1 cellular context compared by ENCODE assay signal in the genomic region with DNA sequence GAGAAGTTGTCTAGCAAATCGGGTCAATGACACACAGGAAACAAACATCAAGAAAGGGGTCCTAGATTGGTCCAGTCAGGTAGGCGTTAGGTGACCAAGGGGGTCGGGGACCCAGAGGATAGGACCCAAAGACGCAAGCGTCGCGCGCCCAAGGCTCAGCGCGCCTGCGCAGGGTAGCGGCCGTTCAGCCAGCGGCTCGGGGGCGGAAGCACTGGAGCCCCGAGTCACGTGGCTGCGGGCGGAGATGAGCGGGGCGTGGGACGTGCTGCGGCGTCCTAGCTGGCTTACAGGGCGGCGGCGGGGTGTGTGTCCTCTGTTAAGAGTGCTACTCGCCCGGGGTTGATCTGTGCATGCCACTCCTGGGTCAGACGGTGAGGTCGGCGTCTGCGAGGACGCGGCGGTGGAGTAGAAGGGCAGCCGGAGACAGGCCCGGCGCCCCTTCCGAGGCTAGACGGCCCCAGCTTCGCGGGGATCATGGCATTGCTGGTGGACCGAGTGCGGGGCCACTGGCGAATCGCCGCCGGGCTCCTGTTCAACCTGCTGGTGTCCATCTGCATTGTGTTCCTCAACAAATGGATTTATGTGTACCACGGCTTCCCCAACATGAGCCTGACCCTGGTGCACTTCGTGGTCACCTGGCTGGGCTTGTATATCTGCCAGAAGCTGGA.
TF ChIP-seq lines count a peak whose summit lies in the region.

A gene (plus strand): TSS at position 273 of the 668 bp plus-strand sequence. CDS start 202 bp downstream, at position 475.

TF ChIP-seq in K562, 482 proteins besides CTCF, POLR2A, EP300 and RAD21 (continued from another document and continues in another):
- TF ChIP-seq, protein P1, sequence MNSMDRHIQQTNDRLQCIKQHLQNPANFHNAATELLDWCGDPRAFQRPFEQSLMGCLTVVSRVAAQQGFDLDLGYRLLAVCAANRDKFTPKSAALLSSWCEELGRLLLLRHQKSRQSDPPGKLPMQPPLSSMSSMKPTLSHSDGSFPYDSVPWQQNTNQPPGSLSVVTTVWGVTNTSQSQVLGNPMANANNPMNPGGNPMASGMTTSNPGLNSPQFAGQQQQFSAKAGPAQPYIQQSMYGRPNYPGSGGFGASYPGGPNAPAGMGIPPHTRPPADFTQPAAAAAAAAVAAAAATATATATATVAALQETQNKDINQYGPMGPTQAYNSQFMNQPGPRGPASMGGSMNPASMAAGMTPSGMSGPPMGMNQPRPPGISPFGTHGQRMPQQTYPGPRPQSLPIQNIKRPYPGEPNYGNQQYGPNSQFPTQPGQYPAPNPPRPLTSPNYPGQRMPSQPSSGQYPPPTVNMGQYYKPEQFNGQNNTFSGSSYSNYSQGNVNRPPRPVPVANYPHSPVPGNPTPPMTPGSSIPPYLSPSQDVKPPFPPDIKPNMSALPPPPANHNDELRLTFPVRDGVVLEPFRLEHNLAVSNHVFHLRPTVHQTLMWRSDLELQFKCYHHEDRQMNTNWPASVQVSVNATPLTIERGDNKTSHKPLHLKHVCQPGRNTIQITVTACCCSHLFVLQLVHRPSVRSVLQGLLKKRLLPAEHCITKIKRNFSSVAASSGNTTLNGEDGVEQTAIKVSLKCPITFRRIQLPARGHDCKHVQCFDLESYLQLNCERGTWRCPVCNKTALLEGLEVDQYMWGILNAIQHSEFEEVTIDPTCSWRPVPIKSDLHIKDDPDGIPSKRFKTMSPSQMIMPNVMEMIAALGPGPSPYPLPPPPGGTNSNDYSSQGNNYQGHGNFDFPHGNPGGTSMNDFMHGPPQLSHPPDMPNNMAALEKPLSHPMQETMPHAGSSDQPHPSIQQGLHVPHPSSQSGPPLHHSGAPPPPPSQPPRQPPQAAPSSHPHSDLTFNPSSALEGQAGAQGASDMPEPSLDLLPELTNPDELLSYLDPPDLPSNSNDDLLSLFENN (IDR thresholded peaks at IDR 0.05; ENCODE audit: low read depth in 2 of 2, low read length in 2 of 2) = no peak
- TF ChIP-seq EP400 (IDR thresholded peaks at IDR 0.05) (peak; percentile 77), ZNF175 (CRISPR knock-in tag; IDR thresholded peaks at IDR 0.05; ENCODE audit: low read depth) (no peak), HNRNPL (IDR thresholded peaks at IDR 0.05; ENCODE audit: low read depth, low read length) (peak; percentile 17; the same call in 1 of the 2 replicates), CCNT2 (IDR thresholded peaks at IDR 0.05; ENCODE audit: borderline replicate concordance, extremely low read depth, insufficient read length, low read depth, low read length) (peak; percentile 93), MCM5 (IDR thresholded peaks at IDR 0.05; ENCODE audit: low read depth) (no peak), ZNF347 (CRISPR knock-in tag; IDR thresholded peaks at IDR 0.05; ENCODE audit: low read depth) (no peak), ZNF224 (CRISPR knock-in tag; IDR thresholded peaks at IDR 0.05) (no peak), HDAC1 (IDR thresholded peaks at IDR 0.05) (peak in 1 of 2 experiments; percentile 86; a peak in 2 of 4 replicates), ZBTB17 (CRISPR knock-in tag; IDR thresholded peaks at IDR 0.05) (peak; percentile 72), BCL6 (CRISPR knock-in tag; IDR thresholded peaks at IDR 0.05) (no peak), YY1 (IDR thresholded peaks at IDR 0.05; ENCODE audit: borderline replicate concordance in 1 of 3, control insufficient read depth in 1 of 3, extremely low read depth in 1 of 3, insufficient read depth in 3 of 3, insufficient read length in 1 of 3, insufficient replicate concordance in 2 of 3, low read depth in 1 of 3, low read length in 2 of 3) (peak in 2 of 3 experiments; percentile 59 to 68), BRD9 (IDR thresholded peaks at IDR 0.05; ENCODE audit: low read depth, partially characterized antibody) (no peak), ILF3 (IDR thresholded peaks at IDR 0.05; ENCODE audit: borderline replicate concordance) (no peak), ZNF77 (CRISPR knock-in tag; IDR thresholded peaks at IDR 0.05) (no peak), ATF7 (IDR thresholded peaks at IDR 0.05) (peak; percentile 75; the same call in 1 of the 2 replicates), ZNF589 (CRISPR knock-in tag; IDR thresholded peaks at IDR 0.05; ENCODE audit: low read depth) (peak; percentile 68; the same call in 1 of the 2 replicates), CBFA2T3 (IDR thresholded peaks at IDR 0.05) (no peak; the same call in 1 of the 2 replicates), SETDB1 (IDR thresholded peaks at IDR 0.05; ENCODE audit: low read length) (peak; percentile 32), TAF15 (IDR thresholded peaks at IDR 0.05; ENCODE audit: low read depth, low read length) (no peak), STAG1 (CRISPR knock-in tag; IDR thresholded peaks at IDR 0.05; ENCODE audit: borderline replicate concordance) (no peak), OTX1 (CRISPR knock-in tag; IDR thresholded peaks at IDR 0.05) (0 out of 2 replicates have a peak, but pooled peaks have one; percentile 34), ZNF551 (CRISPR knock-in tag; IDR thresholded peaks at IDR 0.05) (no peak), ZNF140 (CRISPR knock-in tag; IDR thresholded peaks at IDR 0.05) (no peak), TFAM (CRISPR knock-in tag; conservative IDR thresholded peaks at IDR 0.05) (no peak), NCOA6 (IDR thresholded peaks at IDR 0.05) (peak; percentile 52; the same call in 1 of the 2 replicates)
- TF ChIP-seq, protein P2, sequence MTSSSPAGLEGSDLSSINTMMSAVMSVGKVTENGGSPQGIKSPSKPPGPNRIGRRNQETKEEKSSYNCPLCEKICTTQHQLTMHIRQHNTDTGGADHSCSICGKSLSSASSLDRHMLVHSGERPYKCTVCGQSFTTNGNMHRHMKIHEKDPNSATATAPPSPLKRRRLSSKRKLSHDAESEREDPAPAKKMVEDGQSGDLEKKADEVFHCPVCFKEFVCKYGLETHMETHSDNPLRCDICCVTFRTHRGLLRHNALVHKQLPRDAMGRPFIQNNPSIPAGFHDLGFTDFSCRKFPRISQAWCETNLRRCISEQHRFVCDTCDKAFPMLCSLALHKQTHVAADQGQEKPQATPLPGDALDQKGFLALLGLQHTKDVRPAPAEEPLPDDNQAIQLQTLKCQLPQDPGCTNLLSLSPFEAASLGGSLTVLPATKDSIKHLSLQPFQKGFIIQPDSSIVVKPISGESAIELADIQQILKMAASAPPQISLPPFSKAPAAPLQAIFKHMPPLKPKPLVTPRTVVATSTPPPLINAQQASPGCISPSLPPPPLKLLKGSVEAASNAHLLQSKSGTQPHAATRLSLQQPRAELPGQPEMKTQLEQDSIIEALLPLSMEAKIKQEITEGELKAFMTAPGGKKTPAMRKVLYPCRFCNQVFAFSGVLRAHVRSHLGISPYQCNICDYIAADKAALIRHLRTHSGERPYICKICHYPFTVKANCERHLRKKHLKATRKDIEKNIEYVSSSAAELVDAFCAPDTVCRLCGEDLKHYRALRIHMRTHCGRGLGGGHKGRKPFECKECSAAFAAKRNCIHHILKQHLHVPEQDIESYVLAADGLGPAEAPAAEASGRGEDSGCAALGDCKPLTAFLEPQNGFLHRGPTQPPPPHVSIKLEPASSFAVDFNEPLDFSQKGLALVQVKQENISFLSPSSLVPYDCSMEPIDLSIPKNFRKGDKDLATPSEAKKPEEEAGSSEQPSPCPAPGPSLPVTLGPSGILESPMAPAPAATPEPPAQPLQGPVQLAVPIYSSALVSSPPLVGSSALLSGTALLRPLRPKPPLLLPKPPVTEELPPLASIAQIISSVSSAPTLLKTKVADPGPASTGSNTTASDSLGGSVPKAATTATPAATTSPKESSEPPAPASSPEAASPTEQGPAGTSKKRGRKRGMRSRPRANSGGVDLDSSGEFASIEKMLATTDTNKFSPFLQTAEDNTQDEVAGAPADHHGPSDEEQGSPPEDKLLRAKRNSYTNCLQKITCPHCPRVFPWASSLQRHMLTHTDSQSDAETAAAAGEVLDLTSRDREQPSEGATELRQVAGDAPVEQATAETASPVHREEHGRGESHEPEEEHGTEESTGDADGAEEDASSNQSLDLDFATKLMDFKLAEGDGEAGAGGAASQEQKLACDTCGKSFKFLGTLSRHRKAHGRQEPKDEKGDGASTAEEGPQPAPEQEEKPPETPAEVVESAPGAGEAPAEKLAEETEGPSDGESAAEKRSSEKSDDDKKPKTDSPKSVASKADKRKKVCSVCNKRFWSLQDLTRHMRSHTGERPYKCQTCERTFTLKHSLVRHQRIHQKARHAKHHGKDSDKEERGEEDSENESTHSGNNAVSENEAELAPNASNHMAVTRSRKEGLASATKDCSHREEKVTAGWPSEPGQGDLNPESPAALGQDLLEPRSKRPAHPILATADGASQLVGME (CRISPR knock-in tag; IDR thresholded peaks at IDR 0.05) = no peak
- TF ChIP-seq, protein P3, sequence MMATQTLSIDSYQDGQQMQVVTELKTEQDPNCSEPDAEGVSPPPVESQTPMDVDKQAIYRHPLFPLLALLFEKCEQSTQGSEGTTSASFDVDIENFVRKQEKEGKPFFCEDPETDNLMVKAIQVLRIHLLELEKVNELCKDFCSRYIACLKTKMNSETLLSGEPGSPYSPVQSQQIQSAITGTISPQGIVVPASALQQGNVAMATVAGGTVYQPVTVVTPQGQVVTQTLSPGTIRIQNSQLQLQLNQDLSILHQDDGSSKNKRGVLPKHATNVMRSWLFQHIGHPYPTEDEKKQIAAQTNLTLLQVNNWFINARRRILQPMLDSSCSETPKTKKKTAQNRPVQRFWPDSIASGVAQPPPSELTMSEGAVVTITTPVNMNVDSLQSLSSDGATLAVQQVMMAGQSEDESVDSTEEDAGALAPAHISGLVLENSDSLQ (IDR thresholded peaks at IDR 0.05) = peak; percentile 27; the same call in 1 of the 2 replicates
- TF ChIP-seq, protein P4, sequence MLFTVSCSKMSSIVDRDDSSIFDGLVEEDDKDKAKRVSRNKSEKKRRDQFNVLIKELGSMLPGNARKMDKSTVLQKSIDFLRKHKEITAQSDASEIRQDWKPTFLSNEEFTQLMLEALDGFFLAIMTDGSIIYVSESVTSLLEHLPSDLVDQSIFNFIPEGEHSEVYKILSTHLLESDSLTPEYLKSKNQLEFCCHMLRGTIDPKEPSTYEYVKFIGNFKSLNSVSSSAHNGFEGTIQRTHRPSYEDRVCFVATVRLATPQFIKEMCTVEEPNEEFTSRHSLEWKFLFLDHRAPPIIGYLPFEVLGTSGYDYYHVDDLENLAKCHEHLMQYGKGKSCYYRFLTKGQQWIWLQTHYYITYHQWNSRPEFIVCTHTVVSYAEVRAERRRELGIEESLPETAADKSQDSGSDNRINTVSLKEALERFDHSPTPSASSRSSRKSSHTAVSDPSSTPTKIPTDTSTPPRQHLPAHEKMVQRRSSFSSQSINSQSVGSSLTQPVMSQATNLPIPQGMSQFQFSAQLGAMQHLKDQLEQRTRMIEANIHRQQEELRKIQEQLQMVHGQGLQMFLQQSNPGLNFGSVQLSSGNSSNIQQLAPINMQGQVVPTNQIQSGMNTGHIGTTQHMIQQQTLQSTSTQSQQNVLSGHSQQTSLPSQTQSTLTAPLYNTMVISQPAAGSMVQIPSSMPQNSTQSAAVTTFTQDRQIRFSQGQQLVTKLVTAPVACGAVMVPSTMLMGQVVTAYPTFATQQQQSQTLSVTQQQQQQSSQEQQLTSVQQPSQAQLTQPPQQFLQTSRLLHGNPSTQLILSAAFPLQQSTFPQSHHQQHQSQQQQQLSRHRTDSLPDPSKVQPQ (CRISPR knock-in tag; IDR thresholded peaks at IDR 0.05; ENCODE audit: borderline replicate concordance) = peak; percentile 34; the same call in 1 of the 2 replicates
- TF ChIP-seq, protein P5, sequence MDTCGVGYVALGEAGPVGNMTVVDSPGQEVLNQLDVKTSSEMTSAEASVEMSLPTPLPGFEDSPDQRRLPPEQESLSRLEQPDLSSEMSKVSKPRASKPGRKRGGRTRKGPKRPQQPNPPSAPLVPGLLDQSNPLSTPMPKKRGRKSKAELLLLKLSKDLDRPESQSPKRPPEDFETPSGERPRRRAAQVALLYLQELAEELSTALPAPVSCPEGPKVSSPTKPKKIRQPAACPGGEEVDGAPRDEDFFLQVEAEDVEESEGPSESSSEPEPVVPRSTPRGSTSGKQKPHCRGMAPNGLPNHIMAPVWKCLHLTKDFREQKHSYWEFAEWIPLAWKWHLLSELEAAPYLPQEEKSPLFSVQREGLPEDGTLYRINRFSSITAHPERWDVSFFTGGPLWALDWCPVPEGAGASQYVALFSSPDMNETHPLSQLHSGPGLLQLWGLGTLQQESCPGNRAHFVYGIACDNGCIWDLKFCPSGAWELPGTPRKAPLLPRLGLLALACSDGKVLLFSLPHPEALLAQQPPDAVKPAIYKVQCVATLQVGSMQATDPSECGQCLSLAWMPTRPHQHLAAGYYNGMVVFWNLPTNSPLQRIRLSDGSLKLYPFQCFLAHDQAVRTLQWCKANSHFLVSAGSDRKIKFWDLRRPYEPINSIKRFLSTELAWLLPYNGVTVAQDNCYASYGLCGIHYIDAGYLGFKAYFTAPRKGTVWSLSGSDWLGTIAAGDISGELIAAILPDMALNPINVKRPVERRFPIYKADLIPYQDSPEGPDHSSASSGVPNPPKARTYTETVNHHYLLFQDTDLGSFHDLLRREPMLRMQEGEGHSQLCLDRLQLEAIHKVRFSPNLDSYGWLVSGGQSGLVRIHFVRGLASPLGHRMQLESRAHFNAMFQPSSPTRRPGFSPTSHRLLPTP (IDR thresholded peaks at IDR 0.05; ENCODE audit: borderline replicate concordance, extremely low read depth, insufficient read length) = no peak
- TF ChIP-seq, protein P6, sequence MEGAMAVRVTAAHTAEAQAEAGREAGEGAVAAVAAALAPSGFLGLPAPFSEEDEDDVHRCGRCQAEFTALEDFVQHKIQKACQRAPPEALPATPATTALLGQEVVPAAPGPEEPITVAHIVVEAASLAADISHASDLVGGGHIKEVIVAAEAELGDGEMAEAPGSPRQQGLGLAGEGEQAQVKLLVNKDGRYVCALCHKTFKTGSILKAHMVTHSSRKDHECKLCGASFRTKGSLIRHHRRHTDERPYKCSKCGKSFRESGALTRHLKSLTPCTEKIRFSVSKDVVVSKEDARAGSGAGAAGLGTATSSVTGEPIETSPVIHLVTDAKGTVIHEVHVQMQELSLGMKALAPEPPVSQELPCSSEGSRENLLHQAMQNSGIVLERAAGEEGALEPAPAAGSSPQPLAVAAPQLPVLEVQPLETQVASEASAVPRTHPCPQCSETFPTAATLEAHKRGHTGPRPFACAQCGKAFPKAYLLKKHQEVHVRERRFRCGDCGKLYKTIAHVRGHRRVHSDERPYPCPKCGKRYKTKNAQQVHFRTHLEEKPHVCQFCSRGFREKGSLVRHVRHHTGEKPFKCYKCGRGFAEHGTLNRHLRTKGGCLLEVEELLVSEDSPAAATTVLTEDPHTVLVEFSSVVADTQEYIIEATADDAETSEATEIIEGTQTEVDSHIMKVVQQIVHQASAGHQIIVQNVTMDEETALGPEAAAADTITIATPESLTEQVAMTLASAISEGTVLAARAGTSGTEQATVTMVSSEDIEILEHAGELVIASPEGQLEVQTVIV (CRISPR knock-in tag; IDR thresholded peaks at IDR 0.05; ENCODE audit: borderline replicate concordance) = no peak
